ENCODE assay signal across 8 cellular contexts in the genomic region with DNA sequence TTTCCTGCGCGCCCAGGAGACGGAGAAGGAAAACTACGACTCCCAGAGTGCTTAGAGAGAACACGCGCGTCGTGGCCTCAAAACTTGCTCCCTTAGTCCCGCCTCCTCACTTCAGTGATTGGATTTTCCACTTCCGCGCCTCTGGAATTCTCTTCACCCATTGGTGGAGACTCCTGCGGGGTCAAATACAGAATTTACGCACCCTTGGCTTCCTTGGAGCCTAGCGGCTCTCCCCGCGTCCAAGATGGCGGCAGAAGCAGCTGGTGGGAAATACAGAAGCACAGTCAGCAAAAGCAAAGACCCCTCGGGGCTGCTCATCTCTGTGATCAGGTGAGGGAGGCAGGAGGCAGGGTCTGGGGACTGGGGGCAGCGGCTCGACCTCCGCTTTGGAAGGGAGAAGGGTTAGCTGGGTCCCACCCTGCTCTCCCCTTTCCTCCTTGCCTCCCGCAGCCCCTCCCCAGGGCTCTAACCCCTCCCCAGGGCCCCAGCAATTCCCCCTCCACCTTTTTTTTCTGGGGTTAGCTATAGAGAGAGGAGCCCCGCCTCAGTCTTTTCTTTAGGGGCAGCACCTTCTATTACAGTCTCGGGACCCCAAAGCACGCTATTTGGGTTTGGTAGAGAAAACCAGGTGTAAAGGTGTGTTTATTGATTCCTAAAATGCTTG. TPM values are rescaled to one million over a fixed set of nuclear protein-coding genes. Genes with fewer than 3 reads are reported as not detected.
DNase-seq lines count a peak whose midpoint lies in the region; ATAC-seq and TF ChIP-seq lines count a peak whose summit lies in the region.

A gene (plus strand): TSS at position 221 of the 664 bp plus-strand sequence.

- H3K4me3 ChIP-seq in Jurkat, Clone E6-1 (ENCODE audit: low read length): peak within 1 kb of the TSS; percentile 73
- H3K4me3 ChIP-seq in PC-9 (peak within 1 kb of the TSS; percentile 86), epithelial cell of proximal tubule (ENCODE audit: low read depth, low read length) (peak within 1 kb of the TSS; percentile 83)

- peak within 1 kb of the TSS; percentile 99 for H3K4me2 ChIP-seq in PC-9

- CTCF ChIA-PET in PC-9 (lab: Charles Lee): no interaction called here

- H3K27me3 ChIP-seq in PC-9 (ENCODE audit: insufficient read depth, low read depth): no peaks in the 10 kb centered on the region

- H3K4me1 ChIP-seq in PC-9 (replicated peaks; ENCODE audit: insufficient read depth): peaks cover 12% of the 10 kb centered on the region

- intact Hi-C loops in PC-9 (cut with micrococcal nuclease; ENCODE audit: unreplicated experiment): loop anchor here (2.0 to 10.0 kb wide), 3 partner anchors 168 to 1064 kb away; a partner anchor contains a TSS

- H4K20me1 ChIP-seq in PC-9 (ENCODE audit: insufficient read depth): no peaks in the 10 kb centered on the region

- H3K9me2 ChIP-seq in PC-9 (ENCODE audit: insufficient read depth): no peaks in the 10 kb centered on the region

- TF ChIP-seq CTCF in PC-9 (conservative IDR thresholded peaks at IDR 0.05) (no peak), epithelial cell of proximal tubule (conservative IDR thresholded peaks at IDR 0.05; ENCODE audit: low read depth, low read length) (no peak)

- ATAC-seq in GM21619 (IDR thresholded peaks at IDR 0.05; ENCODE audit: unreplicated experiment): peak; percentile 99

- DNase-seq in DMS153 (lab: John Stamatoyannopoulos, UW) (peak; percentile 95), PC-9 (peak; percentile 94 to 96), epithelial cell of proximal tubule (ENCODE audit: low read depth) (peak; percentile 88), mucosa of gallbladder (ENCODE audit: low spot score) (peak; percentile 97)
- DNase-seq in Jurkat, Clone E6-1 (ENCODE audit: low read depth, low spot score): peak; percentile 98
- peak; percentile 83 for DNase-seq in activated T-cell treated with anti-CD3 and anti-CD28 coated beads, Interleukin-2, amount 50 U/mL, for 1 hour
- peak; percentile 80 to 81 for DNase-seq in stimulated activated CD8-positive, alpha-beta memory T cell treated with anti-CD3 and anti-CD28 coated beads, Interleukin-4, amount 100 ng/mL, for 4 hours (ENCODE audit: low read depth in 2 of 2, low spot score in 1 of 2)

- no peaks in the 10 kb centered on the region for H3F3A ChIP-seq in PC-9 (ENCODE audit: insufficient read depth, low read depth)

- H3K36me3 ChIP-seq in PC-9 (ENCODE audit: low read depth): no peaks in the 10 kb centered on the region

- peak within 1 kb of the TSS; percentile 27 for H3K27ac ChIP-seq in PC-9

- no TSS peak for BruUV-seq in PC-9 (replicated peaks; lab: Mats Ljungman, UMichigan)

- H2AFZ ChIP-seq in PC-9: peak within 1 kb of the TSS; percentile 94

- H3K9me3 ChIP-seq in PC-9 (ENCODE audit: insufficient read depth, low read depth): no peaks in the 10 kb centered on the region

- POLR2A ChIA-PET in PC-9 (lab: Charles Lee; ENCODE audit: unreplicated experiment): interaction anchor here (0.6 to 0.7 kb wide), 6 partner anchors 20 to 1646 kb away, joined by 3 to 14 read pairs (median 4); no protein-coding TSS in a partner anchor

- peaks cover 42% of the 10 kb centered on the region for H3K79me2 ChIP-seq in PC-9 (ENCODE audit: low read depth)

RNA-seq across cellular contexts. Expression of the gene that starts here (rescaled TPM):
- 114 TPM for polyA plus RNA-seq in Jurkat, Clone E6-1 (2012; ENCODE audit: insufficient read depth, insufficient read length)
- total RNA-seq in PC-9 (2021) (88.5 and 101 TPM in 2 replicates), epithelial cell of proximal tubule (27.1 and 41.3 TPM in 2 replicates), mucosa of gallbladder (71.3 TPM)

Comparison
In these comparisons a context has a peak if more than half of its experiments do, and no peak if none do; other contexts are left out.
1. Peak in every context shown above with its lines: DNase-seq, ATAC-seq, H3K4me3 ChIP-seq and H3K27ac ChIP-seq.